ENCODE assay signal across 18 cellular contexts in genomic region chr7:83588602-83589240, GRCh38.
DNase-seq lines count a peak whose midpoint lies in the region; ATAC-seq and TF ChIP-seq lines count a peak whose summit lies in the region.
"Had no signal": no experiment of that assay in that cellular context is flagged by ENCODE, and none has a peak within 500 bp of the region (broad histone marks: within the 10 kb centered on the region; RNA-seq: fewer than 3 reads in every experiment).

No MANE protein-coding gene starts in this region.

- in situ Hi-C loops in GM13977 (cut with MboI; ENCODE audit: low pct_unique_long_range_greater_than_20kb, low sequenced_read_pairs, unreplicated experiment): no loop called here

- intact Hi-C loops in head of caudate nucleus (cut with DNase I): no loop called here
- intact Hi-C loops in ascending aorta (cut with DNase I): no loop called here

- H3K27me3 ChIP-seq in foreskin keratinocyte (no peaks in the 10 kb centered on the region), ascending aorta (no peaks in the 10 kb centered on the region)
- H3K27me3 ChIP-seq: BLaER1 had no signal

- H3K4me1 ChIP-seq in foreskin keratinocyte (no peaks in the 10 kb centered on the region), ascending aorta (no peaks in the 10 kb centered on the region)
- H3K4me1 ChIP-seq: BLaER1, HAP-1 had no signal

- no peak overlapping the region for H3K9ac ChIP-seq in SK-N-MC (ENCODE audit: insufficient read length)
- H3K9ac ChIP-seq: BLaER1 had no signal

- no peaks in the 10 kb centered on the region for H3K36me3 ChIP-seq in SK-N-MC (ENCODE audit: insufficient read depth, low read length)
- H3K36me3 ChIP-seq in ascending aorta: no peaks in the 10 kb centered on the region
- H3K36me3 ChIP-seq: BLaER1, HAP-1 had no signal

- H3K4me3 ChIP-seq in SK-N-MC (no peak overlapping the region), ascending aorta (no peak overlapping the region)
- H3K4me3 ChIP-seq: BLaER1, HAP-1 had no signal

- H3K27ac ChIP-seq in SK-N-MC (peak overlapping the region; percentile 21; the same call in 1 of the 2 replicates), foreskin keratinocyte (no peak overlapping the region), ascending aorta (no peak overlapping the region)
- H3K27ac ChIP-seq: BLaER1 had no signal

- TF ChIP-seq CTCF in foreskin keratinocyte (conservative IDR thresholded peaks at IDR 0.05) (no peak), GM13977 (IDR thresholded peaks at IDR 0.05; ENCODE audit: extremely low read depth, insufficient read depth, missing control alignments) (no peak), ascending aorta (IDR thresholded peaks at IDR 0.05) (no peak)

- no peak overlapping the region for H3K27ac Mint-ChIP-seq in stimulated activated naive CD8-positive, alpha-beta T cell treated with anti-CD3 and anti-CD28 coated beads, Interleukin-15, amount 100 ng/mL, for 72 hours
- H3K27ac Mint-ChIP-seq: CD8-positive, alpha-beta memory T cell; T-helper 1 cell treated with Interleukin-12 subunit alpha and Interleukin-12 subunit beta and Interleukin-4 antibody, amounts not matched to agents 30 μg/mL and 1 μg/mL, for 36 hours had no signal

- H3K4me3 Mint-ChIP-seq in stimulated activated naive CD8-positive, alpha-beta T cell treated with anti-CD3 and anti-CD28 coated beads, Interleukin-15, amount 100 ng/mL, for 72 hours: no peak overlapping the region
- H3K4me3 Mint-ChIP-seq: CD8-positive, alpha-beta memory T cell; T-helper 1 cell treated with Interleukin-12 subunit alpha and Interleukin-12 subunit beta and Interleukin-4 antibody, amounts not matched to agents 30 μg/mL and 1 μg/mL, for 36 hours had no signal

- H3K27me3 Mint-ChIP-seq in stimulated activated naive CD8-positive, alpha-beta T cell treated with anti-CD3 and anti-CD28 coated beads, Interleukin-15, amount 100 ng/mL, for 72 hours: no peaks in the 10 kb centered on the region
- H3K27me3 Mint-ChIP-seq: CD8-positive, alpha-beta memory T cell had no signal

- peaks cover 0 to 8% of the 10 kb centered on the region in 2 donors for H3K9me3 Mint-ChIP-seq in stimulated activated naive CD8-positive, alpha-beta T cell treated with anti-CD3 and anti-CD28 coated beads, Interleukin-15, amount 100 ng/mL, for 72 hours
- H3K9me3 Mint-ChIP-seq: T-helper 1 cell treated with Interleukin-12 subunit alpha and Interleukin-12 subunit beta and Interleukin-4 antibody, amounts not matched to agents 30 μg/mL and 1 μg/mL, for 36 hours had no signal

- ATAC-seq in foreskin keratinocyte: peak; percentile 12
- ATAC-seq in stimulated activated naive CD8-positive, alpha-beta T cell treated with anti-CD3 and anti-CD28 coated beads, Interleukin-15, amount 100 ng/mL, for 72 hours: no peak
- ATAC-seq: Right ventricle myocardium inferior had no signal

- no peaks in the 10 kb centered on the region for H3K4me1 Mint-ChIP-seq in stimulated activated naive CD8-positive, alpha-beta T cell treated with anti-CD3 and anti-CD28 coated beads, Interleukin-15, amount 100 ng/mL, for 72 hours
- H3K4me1 Mint-ChIP-seq: CD8-positive, alpha-beta memory T cell had no signal

- H3K9me3 ChIP-seq in SK-N-MC (ENCODE audit: low read depth, low read length): no peaks in the 10 kb centered on the region
- no peaks in the 10 kb centered on the region for H3K9me3 ChIP-seq in ascending aorta
- H3K9me3 ChIP-seq: BLaER1, HAP-1 had no signal

- DNase-seq in EH (ENCODE audit: low read depth) (peak; percentile 1), NCI-H524 treated with DMSO at 0.1 percent for 48 hours (lab: John Stamatoyannopoulos, UW) (peak; percentile 11), SK-N-MC (ENCODE audit: low read depth, low spot score) (peak; percentile 14), foreskin keratinocyte (no peak), head of caudate nucleus (no peak), GM13977 (ENCODE audit: low spot score) (no peak), ascending aorta (ENCODE audit: low spot score in 2 of 2) (no peak)
- no peak for DNase-seq in stimulated activated naive CD8-positive, alpha-beta T cell treated with anti-CD3 and anti-CD28 coated beads, Interleukin-15, amount 100 ng/mL, for 72 hours
- DNase-seq: CD8-positive, alpha-beta memory T cell; EL; MM.1S; NCI-H1105; NCI-H1694 treated with DMSO at 0.1 percent for 48 hours; NCI-H226 had no signal

Comparison
In these comparisons a context has a peak if more than half of its experiments do, and no peak if none do; other contexts are left out.
1. DNase-seq: peak in EH (single experiment), NCI-H524 treated with DMSO at 0.1 percent for 48 hours (single experiment) and SK-N-MC (single experiment); none in foreskin keratinocyte (0 of 2), head of caudate nucleus (0 of 42), GM13977 (single experiment), stimulated activated naive CD8-positive, alpha-beta T cell treated with anti-CD3 and anti-CD28 coated beads, Interleukin-15, amount 100 ng/mL, for 72 hours (0 of 2) and ascending aorta (0 of 2).